Comparison of ENCODE assay signal across 19 cellular contexts in the genomic region with DNA sequence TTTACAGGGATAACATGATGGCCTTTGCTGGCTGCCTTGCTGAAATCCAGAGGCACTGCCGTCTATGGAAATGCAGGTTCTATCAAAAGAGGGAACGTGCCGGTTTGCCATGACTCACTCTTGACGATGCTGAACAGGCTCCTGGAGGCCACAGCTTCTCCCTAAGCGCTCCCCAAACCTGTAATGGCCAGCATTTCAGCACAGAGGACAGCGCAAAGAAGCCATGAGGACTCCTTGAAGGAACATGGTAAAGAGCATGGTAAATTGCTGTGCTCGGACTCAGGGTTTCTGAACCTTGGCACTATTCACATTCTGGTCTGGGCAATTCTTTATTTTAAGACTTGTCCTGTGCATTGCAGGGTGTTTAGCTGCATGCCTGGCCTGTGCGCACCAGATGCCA.
DNase-seq lines count a peak whose midpoint lies in the region; ATAC-seq and TF ChIP-seq lines count a peak whose summit lies in the region.
"Had no signal": no experiment of that assay in that cellular context is flagged by ENCODE, and none has a peak within 500 bp of the region (broad histone marks: within the 10 kb centered on the region; RNA-seq: fewer than 3 reads in every experiment).

No MANE protein-coding gene starts in this region.

- H3K18ac ChIP-seq in mesendoderm (ENCODE audit: low read length) = no peak overlapping the region
- H3K18ac ChIP-seq in H9 (ENCODE audit: insufficient read length, low read depth, low read length) = no peak overlapping the region

- ATAC-seq in HG02588 (IDR thresholded peaks at IDR 0.05; ENCODE audit: unreplicated experiment) = no peak

- no peaks in the 10 kb centered on the region for H3K9me3 Mint-ChIP-seq in H9

- no peaks in the 10 kb centered on the region for H3K27me3 ChIP-seq in mesendoderm (ENCODE audit: insufficient read depth, low read length, poor library complexity)
- H3K27me3 ChIP-seq in BE2C = no peaks in the 10 kb centered on the region
- H3K27me3 ChIP-seq in H9 (ENCODE audit: insufficient read depth, low read length) = no peaks in the 10 kb centered on the region
- H3K27me3 ChIP-seq: Peyer's patch had no signal

- H3K36me3 ChIP-seq in mesendoderm (ENCODE audit: control insufficient read depth, insufficient read depth, low read length) = no peaks in the 10 kb centered on the region
- no peaks in the 10 kb centered on the region for H3K36me3 ChIP-seq in BE2C
- H3K36me3 ChIP-seq: HAP-1, Peyer's patch had no signal

- H3K27me3 Mint-ChIP-seq in H9 (ENCODE audit: low read depth) = no peaks in the 10 kb centered on the region; the same call in none of the 2 replicates

- H3K9me3 ChIP-seq in BE2C = no peaks in the 10 kb centered on the region
- no peaks in the 10 kb centered on the region for H3K9me3 ChIP-seq in H9 (ENCODE audit: control insufficient read depth, low read depth, low read length)
- H3K9me3 ChIP-seq: HAP-1, Peyer's patch had no signal

- no peak overlapping the region for H2AFZ ChIP-seq in H9 (ENCODE audit: low read length)

- WGBS in mesendoderm (ENCODE audit: extremely low coverage, insufficient coverage, low lambda C conversion rate) = no CpG with 5 or more reads among the region's 8 CpGs
- WGBS in H9 (ENCODE audit: extremely low coverage, insufficient read length, low lambda C conversion rate) = no CpG with 5 or more reads among the region's 8 CpGs

- H2BK120ac ChIP-seq in mesendoderm (ENCODE audit: low read depth, low read length) (no peak overlapping the region), H9 (ENCODE audit: low read depth, low read length, poor library complexity, severe bottlenecking) (no peak overlapping the region)

- H3K36me3 Mint-ChIP-seq in H9 (ENCODE audit: insufficient read depth in 1 of 3, low read depth in 3 of 3) = no peaks in the 10 kb centered on the region

- peaks cover 4 to 8% of the 10 kb centered on the region in 2 experiments for H3K4me1 Mint-ChIP-seq in H9

- H3K4me1 ChIP-seq in mesendoderm (ENCODE audit: control insufficient read depth, low read depth, low read length) (no peaks in the 10 kb centered on the region), BE2C (no peaks in the 10 kb centered on the region), H9 (ENCODE audit: insufficient read depth, low read length) (no peaks in the 10 kb centered on the region)
- H3K4me1 ChIP-seq: HAP-1, Peyer's patch had no signal

- no peak overlapping the region for H3T11ph ChIP-seq in H9 (ENCODE audit: low read length)

- H2BK5ac ChIP-seq in mesendoderm (ENCODE audit: low read length) = no peak overlapping the region
- no peak overlapping the region for H2BK5ac ChIP-seq in H9 (ENCODE audit: insufficient read length, low read length)

- H2AK5ac ChIP-seq in mesendoderm (ENCODE audit: low read length) (no peak overlapping the region), H9 (ENCODE audit: insufficient read length, low read length) (no peak overlapping the region)

- H3K14ac ChIP-seq in H9 (ENCODE audit: insufficient read depth, low read length) = no peak overlapping the region

- no peaks in the 10 kb centered on the region for H3K23me2 ChIP-seq in H9 (ENCODE audit: insufficient read length, low read depth, low read length, poor library complexity, severe bottlenecking)

- H3K4me3 ChIP-seq in mesendoderm (ENCODE audit: low read length) (no peak overlapping the region), BE2C (ENCODE audit: low read depth, low read length) (no peak overlapping the region)
- H3K4me3 ChIP-seq: HAP-1, Peyer's patch had no signal

- no peak overlapping the region for H3K4me3 Mint-ChIP-seq in H9

- H3K4ac ChIP-seq in mesendoderm (ENCODE audit: low read depth, low read length) (no peak overlapping the region), H9 (ENCODE audit: low read depth, low read length) (no peak overlapping the region)

- no peaks in the 10 kb centered on the region for H3K79me2 ChIP-seq in mesendoderm (ENCODE audit: control insufficient read depth, insufficient read depth, low read length)
- no peaks in the 10 kb centered on the region for H3K79me2 ChIP-seq in H9 (ENCODE audit: insufficient read depth, low read length)

- H4K8ac ChIP-seq in mesendoderm (ENCODE audit: low read depth, low read length) (no peak overlapping the region), H9 (replicated peaks; ENCODE audit: insufficient read length, low read depth, low read length) (no peak overlapping the region)

- H3K4me2 ChIP-seq in mesendoderm (ENCODE audit: low read length) (no peak overlapping the region), H9 (ENCODE audit: insufficient read depth, insufficient read length, low read length) (no peak overlapping the region)

- H3K79me1 ChIP-seq in mesendoderm (ENCODE audit: low read length) (no peaks in the 10 kb centered on the region), H9 (ENCODE audit: insufficient read depth, low read depth, low read length, poor library complexity, severe bottlenecking) (no peaks in the 10 kb centered on the region)

- H4K91ac ChIP-seq in H9 (ENCODE audit: insufficient read length, low read depth, low read length) = no peak overlapping the region

- TF ChIP-seq CTCF in BE2C (IDR thresholded peaks at IDR 0.05; ENCODE audit: low read depth, low read length) = no peak
- TF ChIP-seq CTCF in H9 (conservative IDR thresholded peaks at IDR 0.05) = no peak

- H3K27ac Mint-ChIP-seq in H9 = peak overlapping the region in 1 of 3 experiments; percentile 43; a peak in 1 of 7 replicates

- DNase-seq in EH (ENCODE audit: low read depth) (peak; percentile 14), LHCN-M2 (ENCODE audit: low read depth) (peak; percentile 3), amniotic epithelial cell (ENCODE audit: low read depth) (peak; percentile 10), mesendoderm (peak; percentile 11), BE2C (no peak), H9 (no peak), NCI-H146 treated with DMSO at 0.1 percent for 48 hours (lab: John Stamatoyannopoulos, UW; ENCODE audit: unreplicated experiment) (no peak)
- DNase-seq: COR-L47, DMS153, EL, KBM-7, NCI-H1092, NCI-H146, NCI-H510A treated with DMSO at 0.1 percent for 48 hours, NCI-H82, Peyer's patch, SHP77 treated with DMSO at 0.1 percent for 48 hours had no signal

- H3K56ac ChIP-seq in mesendoderm (ENCODE audit: low read length) (no peak overlapping the region), H9 (ENCODE audit: insufficient read length, low read depth, low read length) (no peak overlapping the region)

- no peak overlapping the region for H2BK12ac ChIP-seq in H9 (ENCODE audit: insufficient read length, low read depth, low read length)

- no peaks in the 10 kb centered on the region for H4K20me1 ChIP-seq in H9 (ENCODE audit: control insufficient read depth, insufficient read depth, insufficient read length)

- H3K9ac ChIP-seq in mesendoderm (ENCODE audit: low read length) (no peak overlapping the region), H9 (ENCODE audit: extremely low read depth, insufficient read length, low read length) (no peak overlapping the region)

- H2BK20ac ChIP-seq in H9 (ENCODE audit: low read depth, low read length, poor library complexity, severe bottlenecking) = no peak overlapping the region

- H4K5ac ChIP-seq in mesendoderm (ENCODE audit: low read length) (no peak overlapping the region), H9 (ENCODE audit: insufficient read length, low read depth, low read length) (no peak overlapping the region)

- H3K27ac ChIP-seq in mesendoderm (ENCODE audit: low read depth, low read length) (no peak overlapping the region), H9 (ENCODE audit: insufficient read length, low read depth, low read length) (no peak overlapping the region)
- H3K27ac ChIP-seq: Peyer's patch had no signal

- H2BK15ac ChIP-seq in mesendoderm (replicated peaks; ENCODE audit: low read depth) = no peak overlapping the region
- no peak overlapping the region for H2BK15ac ChIP-seq in H9 (ENCODE audit: low read depth, low read length)

- H3K23ac ChIP-seq in mesendoderm (ENCODE audit: low read length) (no peak overlapping the region), H9 (ENCODE audit: insufficient read length, low read depth, low read length) (no peak overlapping the region)

Comparison
In these comparisons a context has a peak if more than half of its experiments do, and no peak if none do; other contexts are left out.
1. DNase-seq: peak in EH (single experiment), LHCN-M2 (single experiment), amniotic epithelial cell (single experiment) and mesendoderm (single experiment); none in BE2C (single experiment), H9 (single experiment) and NCI-H146 treated with DMSO at 0.1 percent for 48 hours (single experiment).